1 cellular context compared by ENCODE assay signal in the genomic region with DNA sequence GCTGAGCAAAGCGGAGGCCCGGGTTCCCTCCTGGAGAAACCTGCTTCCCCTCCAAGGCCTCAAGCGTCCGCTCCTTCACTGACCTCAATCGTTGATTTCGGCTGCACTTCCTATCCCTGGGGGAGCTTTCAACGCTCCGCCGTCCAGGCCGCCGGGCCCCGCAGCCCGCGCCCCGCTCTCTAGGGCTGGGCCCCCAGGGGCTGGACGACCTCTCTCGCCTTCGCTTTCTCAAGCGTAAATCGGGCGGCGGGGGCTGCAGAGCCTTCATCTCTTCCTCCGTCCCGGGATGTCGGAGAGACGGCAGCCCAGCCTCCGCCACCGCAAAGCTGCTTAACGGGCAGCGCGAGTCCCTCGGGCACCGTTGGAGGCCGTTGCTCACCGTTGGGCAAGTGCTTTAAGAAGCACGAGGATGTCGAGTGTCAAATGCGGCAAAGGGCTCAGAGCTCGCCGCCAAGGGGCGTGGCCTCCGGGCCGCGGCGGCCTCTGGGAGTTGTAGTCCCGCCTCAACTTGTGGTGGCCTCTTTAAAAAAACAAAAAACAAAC.
TF ChIP-seq lines count a peak whose summit lies in the region.

No MANE protein-coding gene starts in this region.

TF ChIP-seq in WTC11, 78 proteins besides CTCF, POLR2A, EP300 and RAD21 (continued from another document):
- TF ChIP-seq, protein P1, sequence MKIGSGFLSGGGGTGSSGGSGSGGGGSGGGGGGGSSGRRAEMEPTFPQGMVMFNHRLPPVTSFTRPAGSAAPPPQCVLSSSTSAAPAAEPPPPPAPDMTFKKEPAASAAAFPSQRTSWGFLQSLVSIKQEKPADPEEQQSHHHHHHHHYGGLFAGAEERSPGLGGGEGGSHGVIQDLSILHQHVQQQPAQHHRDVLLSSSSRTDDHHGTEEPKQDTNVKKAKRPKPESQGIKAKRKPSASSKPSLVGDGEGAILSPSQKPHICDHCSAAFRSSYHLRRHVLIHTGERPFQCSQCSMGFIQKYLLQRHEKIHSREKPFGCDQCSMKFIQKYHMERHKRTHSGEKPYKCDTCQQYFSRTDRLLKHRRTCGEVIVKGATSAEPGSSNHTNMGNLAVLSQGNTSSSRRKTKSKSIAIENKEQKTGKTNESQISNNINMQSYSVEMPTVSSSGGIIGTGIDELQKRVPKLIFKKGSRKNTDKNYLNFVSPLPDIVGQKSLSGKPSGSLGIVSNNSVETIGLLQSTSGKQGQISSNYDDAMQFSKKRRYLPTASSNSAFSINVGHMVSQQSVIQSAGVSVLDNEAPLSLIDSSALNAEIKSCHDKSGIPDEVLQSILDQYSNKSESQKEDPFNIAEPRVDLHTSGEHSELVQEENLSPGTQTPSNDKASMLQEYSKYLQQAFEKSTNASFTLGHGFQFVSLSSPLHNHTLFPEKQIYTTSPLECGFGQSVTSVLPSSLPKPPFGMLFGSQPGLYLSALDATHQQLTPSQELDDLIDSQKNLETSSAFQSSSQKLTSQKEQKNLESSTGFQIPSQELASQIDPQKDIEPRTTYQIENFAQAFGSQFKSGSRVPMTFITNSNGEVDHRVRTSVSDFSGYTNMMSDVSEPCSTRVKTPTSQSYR (CRISPR knock-in tag; IDR thresholded peaks at IDR 0.05): peak; percentile 44; the same call in 1 of the 2 replicates
- peak; percentile 84; the same call in 1 of the 2 replicates for TF ChIP-seq TP53 (CRISPR knock-in tag; IDR thresholded peaks at IDR 0.05)
- TF ChIP-seq ZNF317 (CRISPR knock-in tag; IDR thresholded peaks at IDR 0.05; ENCODE audit: borderline replicate concordance, low read depth): no peak
- peak; percentile 89 for TF ChIP-seq ETV6 (CRISPR knock-in tag; IDR thresholded peaks at IDR 0.05)
- 0 out of 2 replicates have a peak, but pooled peaks have one; percentile 40 for TF ChIP-seq ARID4B (CRISPR knock-in tag; IDR thresholded peaks at IDR 0.05; ENCODE audit: borderline replicate concordance)
- peak; percentile 87; the same call in 1 of the 2 replicates for TF ChIP-seq MYBL2 (CRISPR knock-in tag; IDR thresholded peaks at IDR 0.05)
- 0 out of 2 replicates have a peak, but pooled peaks have one; percentile 65 for TF ChIP-seq IRF1 (CRISPR knock-in tag; IDR thresholded peaks at IDR 0.05)
- TF ChIP-seq CREM (CRISPR knock-in tag; IDR thresholded peaks at IDR 0.05): 0 out of 2 replicates have a peak, but pooled peaks have one; percentile 34
- no peak for TF ChIP-seq ELF4 (CRISPR knock-in tag; IDR thresholded peaks at IDR 0.05; ENCODE audit: low read depth)
- no peak for TF ChIP-seq JAZF1 (CRISPR knock-in tag; IDR thresholded peaks at IDR 0.05)
- peak; percentile 90 for TF ChIP-seq SP1 (CRISPR knock-in tag; conservative IDR thresholded peaks at IDR 0.05)
- TF ChIP-seq FOXP1 (CRISPR knock-in tag; IDR thresholded peaks at IDR 0.05; ENCODE audit: borderline replicate concordance): peak; percentile 88; the same call in 1 of the 2 replicates
- TF ChIP-seq ZNF263 (CRISPR knock-in tag; IDR thresholded peaks at IDR 0.05; ENCODE audit: low read depth): no peak
- TF ChIP-seq, protein P2, sequence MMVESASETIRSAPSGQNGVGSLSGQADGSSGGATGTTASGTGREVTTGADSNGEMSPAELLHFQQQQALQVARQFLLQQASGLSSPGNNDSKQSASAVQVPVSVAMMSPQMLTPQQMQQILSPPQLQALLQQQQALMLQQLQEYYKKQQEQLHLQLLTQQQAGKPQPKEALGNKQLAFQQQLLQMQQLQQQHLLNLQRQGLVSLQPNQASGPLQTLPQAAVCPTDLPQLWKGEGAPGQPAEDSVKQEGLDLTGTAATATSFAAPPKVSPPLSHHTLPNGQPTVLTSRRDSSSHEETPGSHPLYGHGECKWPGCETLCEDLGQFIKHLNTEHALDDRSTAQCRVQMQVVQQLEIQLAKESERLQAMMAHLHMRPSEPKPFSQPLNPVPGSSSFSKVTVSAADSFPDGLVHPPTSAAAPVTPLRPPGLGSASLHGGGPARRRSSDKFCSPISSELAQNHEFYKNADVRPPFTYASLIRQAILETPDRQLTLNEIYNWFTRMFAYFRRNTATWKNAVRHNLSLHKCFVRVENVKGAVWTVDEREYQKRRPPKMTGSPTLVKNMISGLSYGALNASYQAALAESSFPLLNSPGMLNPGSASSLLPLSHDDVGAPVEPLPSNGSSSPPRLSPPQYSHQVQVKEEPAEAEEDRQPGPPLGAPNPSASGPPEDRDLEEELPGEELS (CRISPR knock-in tag; IDR thresholded peaks at IDR 0.05): peak; percentile 82
- peak; percentile 97 for TF ChIP-seq MAX (CRISPR knock-in tag; IDR thresholded peaks at IDR 0.05)
- TF ChIP-seq, protein P3, sequence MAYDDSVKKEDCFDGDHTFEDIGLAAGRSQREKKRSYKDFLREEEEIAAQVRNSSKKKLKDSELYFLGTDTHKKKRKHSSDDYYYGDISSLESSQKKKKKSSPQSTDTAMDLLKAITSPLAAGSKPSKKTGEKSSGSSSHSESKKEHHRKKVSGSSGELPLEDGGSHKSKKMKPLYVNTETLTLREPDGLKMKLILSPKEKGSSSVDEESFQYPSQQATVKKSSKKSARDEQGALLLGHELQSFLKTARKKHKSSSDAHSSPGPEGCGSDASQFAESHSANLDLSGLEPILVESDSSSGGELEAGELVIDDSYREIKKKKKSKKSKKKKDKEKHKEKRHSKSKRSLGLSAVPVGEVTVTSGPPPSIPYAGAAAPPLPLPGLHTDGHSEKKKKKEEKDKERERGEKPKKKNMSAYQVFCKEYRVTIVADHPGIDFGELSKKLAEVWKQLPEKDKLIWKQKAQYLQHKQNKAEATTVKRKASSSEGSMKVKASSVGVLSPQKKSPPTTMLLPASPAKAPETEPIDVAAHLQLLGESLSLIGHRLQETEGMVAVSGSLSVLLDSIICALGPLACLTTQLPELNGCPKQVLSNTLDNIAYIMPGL (CRISPR knock-in tag; IDR thresholded peaks at IDR 0.05): 0 out of 2 replicates have a peak, but pooled peaks have one; percentile 35
